Comparison of ENCODE assay signal across 8 cellular contexts in genomic region chr7:2520808-2521146, GRCh38. TPM values are rescaled to one million over a fixed set of nuclear protein-coding genes. Genes with fewer than 3 reads are reported as not detected.
DNase-seq lines count a peak whose midpoint lies in the region; ATAC-seq and TF ChIP-seq lines count a peak whose summit lies in the region.

No MANE protein-coding gene starts in this region.

- H3K27ac ChIP-seq in H9 (ENCODE audit: insufficient read length, low read depth, low read length) (no peak overlapping the region), skeletal muscle tissue (ENCODE audit: low read depth, low read length) (no peak overlapping the region)

- no peak overlapping the region for H2BK120ac ChIP-seq in H9 (ENCODE audit: low read depth, low read length, poor library complexity, severe bottlenecking)

- H3K79me2 ChIP-seq in H9 (ENCODE audit: insufficient read depth, low read length): no peaks in the 10 kb centered on the region; the same call in 1 of the 2 replicates

- H3K36me3 Mint-ChIP-seq in H9 (ENCODE audit: insufficient read depth in 1 of 3, low read depth in 3 of 3) (peaks cover 0 to 7% (median 6%) of the 10 kb centered on the region in 3 experiments; a peak in 3 of 7 replicates), T-helper 17 cell (ENCODE audit: low read depth) (peaks cover 6% of the 10 kb centered on the region), glutamatergic neuron (ENCODE audit: unreplicated experiment) (no peaks in the 10 kb centered on the region)

- peak overlapping the region; percentile 63 for H3K4me2 ChIP-seq in H9 (ENCODE audit: insufficient read depth, insufficient read length, low read length)

- peak overlapping the region in 1 of 3 experiments; percentile 79; a peak in 1 of 7 replicates for H3K27ac Mint-ChIP-seq in H9
- peak overlapping the region; percentile 94 for H3K27ac Mint-ChIP-seq in T-helper 17 cell
- peak overlapping the region; percentile 87 for H3K27ac Mint-ChIP-seq in glutamatergic neuron (ENCODE audit: unreplicated experiment)

- no peak overlapping the region for H4K8ac ChIP-seq in H9 (replicated peaks; ENCODE audit: insufficient read length, low read depth, low read length)

- H4K91ac ChIP-seq in H9 (ENCODE audit: insufficient read length, low read depth, low read length): no peak overlapping the region

- H3K9ac ChIP-seq in H9 (ENCODE audit: extremely low read depth, insufficient read length, low read length) (no peak overlapping the region), skeletal muscle tissue (ENCODE audit: low read depth in 1 of 3, low read length in 3 of 3) (peak overlapping the region in 1 of 3 donors; percentile 66)

- DNase-seq in H9: no peak
- no peak for DNase-seq in T-helper 17 cell
- DNase-seq in glutamatergic neuron: no peak
- DNase-seq in SW 1271 (lab: John Stamatoyannopoulos, UW): no peak
- no peak for DNase-seq in NCI-H2081 treated with DMSO at 0.1 percent for 48 hours (lab: John Stamatoyannopoulos, UW)

- H2AFZ ChIP-seq in H9 (ENCODE audit: low read length): no peak overlapping the region

- no peak overlapping the region for H3K14ac ChIP-seq in H9 (ENCODE audit: insufficient read depth, low read length)

- H3K18ac ChIP-seq in H9 (ENCODE audit: insufficient read length, low read depth, low read length): no peak overlapping the region

- H3K4me3 Mint-ChIP-seq in H9: peak overlapping the region; percentile 84 to 93
- H3K4me3 Mint-ChIP-seq in T-helper 17 cell: peak overlapping the region; percentile 96
- peak overlapping the region; percentile 90 for H3K4me3 Mint-ChIP-seq in glutamatergic neuron (ENCODE audit: unreplicated experiment)

- H3T11ph ChIP-seq in H9 (ENCODE audit: low read length): no peak overlapping the region

- no peak overlapping the region for H3K56ac ChIP-seq in H9 (ENCODE audit: insufficient read length, low read depth, low read length)

- H2AK5ac ChIP-seq in H9 (ENCODE audit: insufficient read length, low read length): no peak overlapping the region

- H4K20me1 ChIP-seq in H9 (ENCODE audit: control insufficient read depth, insufficient read depth, insufficient read length): no peaks in the 10 kb centered on the region

- H3K36me3 ChIP-seq in skeletal muscle tissue (ENCODE audit: control insufficient read depth in 3 of 3, insufficient read depth in 3 of 3, low read length in 3 of 3): no peaks in the 10 kb centered on the region

- no peak overlapping the region for H3K4ac ChIP-seq in H9 (ENCODE audit: low read depth, low read length)

- no peak overlapping the region for H3K23ac ChIP-seq in H9 (ENCODE audit: insufficient read length, low read depth, low read length)

- H3K9me3 ChIP-seq in H9 (ENCODE audit: control insufficient read depth, low read depth, low read length) (no peaks in the 10 kb centered on the region), T-helper 17 cell (ENCODE audit: control insufficient read depth, low read length, poor library complexity, severe bottlenecking) (no peaks in the 10 kb centered on the region), skeletal muscle tissue (ENCODE audit: control insufficient read depth in 3 of 3, low read length in 3 of 3) (no peaks in the 10 kb centered on the region)

- H2BK15ac ChIP-seq in H9 (ENCODE audit: low read depth, low read length): no peak overlapping the region

- H3K79me1 ChIP-seq in H9 (ENCODE audit: insufficient read depth, low read depth, low read length, poor library complexity, severe bottlenecking): no peaks in the 10 kb centered on the region

- H2BK5ac ChIP-seq in H9 (ENCODE audit: insufficient read length, low read length): no peak overlapping the region

- H3K4me3 ChIP-seq in skeletal muscle tissue (ENCODE audit: low read length in 3 of 3): peak overlapping the region; percentile 58 to 66 (median 66)

- no peak overlapping the region for H2BK12ac ChIP-seq in H9 (ENCODE audit: insufficient read length, low read depth, low read length)

- H3K27me3 Mint-ChIP-seq in H9 (ENCODE audit: low read depth): peaks cover 26% of the 10 kb centered on the region
- no peaks in the 10 kb centered on the region for H3K27me3 Mint-ChIP-seq in T-helper 17 cell
- H3K27me3 Mint-ChIP-seq in glutamatergic neuron (ENCODE audit: unreplicated experiment): peaks cover 15% of the 10 kb centered on the region

- H3K4me1 ChIP-seq in H9 (ENCODE audit: insufficient read depth, low read length) (peaks cover 4% of the 10 kb centered on the region; the same call in 1 of the 2 replicates), skeletal muscle tissue (ENCODE audit: control insufficient read depth in 3 of 3, insufficient read depth in 3 of 3, low read length in 3 of 3) (peaks cover 28 to 49% (median 37%) of the 10 kb centered on the region in 3 donors)

- no peak overlapping the region for H4K5ac ChIP-seq in H9 (ENCODE audit: insufficient read length, low read depth, low read length)

- no peaks in the 10 kb centered on the region; the same call in 1 of the 2 replicates for H3K27me3 ChIP-seq in H9 (ENCODE audit: insufficient read depth, low read length)
- H3K27me3 ChIP-seq in skeletal muscle tissue (ENCODE audit: control insufficient read depth in 3 of 3, insufficient read depth in 3 of 3, low read length in 3 of 3): peaks cover 25 to 52% (median 28%) of the 10 kb centered on the region in 3 donors

- ATAC-seq in T-helper 17 cell: no peak
- no peak for ATAC-seq in GM19023 (IDR thresholded peaks at IDR 0.05; ENCODE audit: unreplicated experiment)
- no peak for ATAC-seq in GM21390 (IDR thresholded peaks at IDR 0.05; ENCODE audit: unreplicated experiment)

- H3K9me3 Mint-ChIP-seq in H9 (no peaks in the 10 kb centered on the region), glutamatergic neuron (ENCODE audit: unreplicated experiment) (peaks cover 19% of the 10 kb centered on the region)

- WGBS in H9 (ENCODE audit: extremely low coverage, insufficient read length, low lambda C conversion rate): no CpG with 5 or more reads among the region's 7 CpGs

- TF ChIP-seq CTCF in H9 (conservative IDR thresholded peaks at IDR 0.05) (no peak), glutamatergic neuron (IDR thresholded peaks at IDR 0.05; ENCODE audit: partially characterized antibody, unreplicated experiment) (no peak)

- peaks cover 46 to 49% of the 10 kb centered on the region in 2 experiments for H3K4me1 Mint-ChIP-seq in H9
- H3K4me1 Mint-ChIP-seq in T-helper 17 cell: peaks cover 24% of the 10 kb centered on the region
- H3K4me1 Mint-ChIP-seq in glutamatergic neuron (ENCODE audit: low read depth, unreplicated experiment): peaks cover 14% of the 10 kb centered on the region

- no peak overlapping the region for H2BK20ac ChIP-seq in H9 (ENCODE audit: low read depth, low read length, poor library complexity, severe bottlenecking)

- peaks cover 13% of the 10 kb centered on the region for H3K23me2 ChIP-seq in H9 (ENCODE audit: insufficient read length, low read depth, low read length, poor library complexity, severe bottlenecking)

RNA-seq across cellular contexts. Expression of gene LFNG, which starts 1.2 kb away (rescaled TPM):
- total RNA-seq in H9 (2021) (52.9 and 55.3 TPM in 2 replicates), T-helper 17 cell (100 to 1,000 TPM; 110 to 116 TPM), glutamatergic neuron (ENCODE audit: unreplicated experiment) (75.5 TPM), skeletal muscle tissue (23.0 TPM)

RNA-seq across cellular contexts. Expression of gene BRAT1, which starts 34.5 kb away (rescaled TPM):
- 41.2 and 42.6 TPM in 2 replicates for total RNA-seq in H9 (2021)
- total RNA-seq in T-helper 17 cell: 10 to 100 TPM; 19.5 to 20.5 TPM
- 30.5 TPM for total RNA-seq in glutamatergic neuron (ENCODE audit: unreplicated experiment)
- total RNA-seq in skeletal muscle tissue: 18.3 TPM

RNA-seq across cellular contexts. Expression of gene IQCE, which starts 38.0 kb away (rescaled TPM):
- total RNA-seq in H9 (2021): 6.7 and 7.0 TPM in 2 replicates
- 1 to 10 TPM; 6.7 to 9.0 TPM for total RNA-seq in T-helper 17 cell
- 12.0 TPM for total RNA-seq in glutamatergic neuron (ENCODE audit: unreplicated experiment)
- total RNA-seq in skeletal muscle tissue: 2.1 TPM

RNA-seq across cellular contexts. Expression of gene GRIFIN, which starts 44.6 kb away (rescaled TPM):
- not detected in 2 replicates for total RNA-seq in H9 (2021)
- not detected for total RNA-seq in T-helper 17 cell
- not detected for total RNA-seq in glutamatergic neuron (ENCODE audit: unreplicated experiment)
- total RNA-seq in skeletal muscle tissue: not detected
